In genomic region chr12:116050266-116050665, GRCh38 we compare ENCODE assay signal across 26 cellular contexts.
DNase-seq lines count a peak whose midpoint lies in the region; ATAC-seq and TF ChIP-seq lines count a peak whose summit lies in the region.
"Had no signal": no experiment of that assay in that cellular context is flagged by ENCODE, and none has a peak within 500 bp of the region (broad histone marks: within the 10 kb centered on the region; RNA-seq: fewer than 3 reads in every experiment).

No MANE protein-coding gene starts in this region.

- H3K27me3 Mint-ChIP-seq in HFFc6 (ENCODE audit: insufficient read depth) = peaks cover 3% of the 10 kb centered on the region; the same call in 1 of the 2 replicates
- H3K27me3 Mint-ChIP-seq in activated B cell treated with CpG ODN at 0.5 μM for 24 hours = no peaks in the 10 kb centered on the region
- H3K27me3 Mint-ChIP-seq: activated naive CD8-positive, alpha-beta T cell treated with anti-CD3 and anti-CD28 coated beads, Interleukin-2, amount 50 U/mL, for 24 hours; CD8-positive, alpha-beta memory T cell had no signal

- no peak for TF ChIP-seq CTCF in HFFc6 (IDR thresholded peaks at IDR 0.05)
- TF ChIP-seq CTCF in activated B cell treated with CpG ODN at 0.5 μM for 24 hours (IDR thresholded peaks at IDR 0.05) = no peak
- no peak for TF ChIP-seq CTCF in psoas muscle (IDR thresholded peaks at IDR 0.05)

- H3K36me3 ChIP-seq in psoas muscle (ENCODE audit: insufficient read depth in 1 of 2, low read depth in 1 of 2) = no peaks in the 10 kb centered on the region
- H3K36me3 ChIP-seq: left ventricle myocardium inferior, right lobe of liver, transverse colon had no signal

- peaks cover 70% of the 10 kb centered on the region for H3K4me1 ChIP-seq in psoas muscle

- peak overlapping the region; percentile 72 for H3K27ac ChIP-seq in psoas muscle
- H3K27ac ChIP-seq: 22Rv1, body of pancreas, left ventricle myocardium inferior, parathyroid adenoma, right lobe of liver, transverse colon had no signal

- POLR2A ChIA-PET in activated B cell treated with CpG ODN at 0.5 μM for 24 hours (lab: Charles Lee) = no interaction called here

- H3K4me3 Mint-ChIP-seq in HFFc6 = no peak overlapping the region
- peak overlapping the region; percentile 35 for H3K4me3 Mint-ChIP-seq in activated B cell treated with CpG ODN at 0.5 μM for 24 hours
- H3K4me3 Mint-ChIP-seq: activated naive CD8-positive, alpha-beta T cell treated with anti-CD3 and anti-CD28 coated beads, Interleukin-2, amount 50 U/mL, for 24 hours; CD8-positive, alpha-beta memory T cell; T-helper 1 cell treated with Interleukin-12 subunit alpha and Interleukin-12 subunit beta and Interleukin-4 antibody, amounts not matched to agents 30 μg/mL and 1 μg/mL, for 36 hours had no signal

- H3K9me3 Mint-ChIP-seq in HFFc6 (no peaks in the 10 kb centered on the region), activated B cell treated with CpG ODN at 0.5 μM for 24 hours (no peaks in the 10 kb centered on the region)
- H3K9me3 Mint-ChIP-seq: activated naive CD8-positive, alpha-beta T cell treated with anti-CD3 and anti-CD28 coated beads, Interleukin-2, amount 50 U/mL, for 24 hours; CD8-positive, alpha-beta memory T cell; T-helper 1 cell treated with Interleukin-12 subunit alpha and Interleukin-12 subunit beta and Interleukin-4 antibody, amounts not matched to agents 30 μg/mL and 1 μg/mL, for 36 hours had no signal

- DNase-seq in DMS 273 (lab: John Stamatoyannopoulos, UW; ENCODE audit: unreplicated experiment) (peak; percentile 11), DMS 273 treated with DMSO at 0.1 percent for 48 hours (lab: John Stamatoyannopoulos, UW) (no peak), HFFc6 (no peak), activated B cell treated with CpG ODN at 0.5 μM for 24 hours (no peak), psoas muscle (no peak), SIG-M5 treated with dmso at 0.1 percent for 504 hours (lab: John Stamatoyannopoulos, UW; ENCODE audit: unreplicated experiment) (no peak), foreskin melanocyte (no peak)
- DNase-seq in central memory CD4-positive, alpha-beta T cell = no peak
- DNase-seq: activated effector memory CD4-positive, alpha-beta T cell treated with anti-CD3 and anti-CD28 coated beads, Interleukin-2, amount 50 U/mL, for 16 hours; activated naive CD8-positive, alpha-beta T cell treated with anti-CD3 and anti-CD28 coated beads, Interleukin-2, amount 50 U/mL, for 24 hours; body of pancreas; CD8-positive, alpha-beta memory T cell; DMS53; effector CD4-positive, alpha-beta T cell; foreskin fibroblast; GF-D8; hypothalamus; left ventricle myocardium inferior; midbrain; NCI-H2029 treated with DMSO at 0.1 percent for 48 hours; right lobe of liver; transverse colon had no signal

- peak overlapping the region; percentile 36; the same call in 1 of the 2 replicates for H3K27ac Mint-ChIP-seq in HFFc6
- no peak overlapping the region for H3K27ac Mint-ChIP-seq in activated B cell treated with CpG ODN at 0.5 μM for 24 hours
- H3K27ac Mint-ChIP-seq: activated naive CD8-positive, alpha-beta T cell treated with anti-CD3 and anti-CD28 coated beads, Interleukin-2, amount 50 U/mL, for 24 hours; CD8-positive, alpha-beta memory T cell; T-helper 1 cell treated with Interleukin-12 subunit alpha and Interleukin-12 subunit beta and Interleukin-4 antibody, amounts not matched to agents 30 μg/mL and 1 μg/mL, for 36 hours had no signal

- H3K4me1 Mint-ChIP-seq in HFFc6 (ENCODE audit: low read depth) (peaks cover 70% of the 10 kb centered on the region), activated B cell treated with CpG ODN at 0.5 μM for 24 hours (peaks cover 53% of the 10 kb centered on the region)

- H3K9me3 ChIP-seq in psoas muscle = no peaks in the 10 kb centered on the region
- H3K9me3 ChIP-seq: body of pancreas, left ventricle myocardium inferior, right lobe of liver, transverse colon had no signal

- 40 to 65% (median 44%) methylated on average over 5 of the region's 5 CpGs for WGBS in psoas muscle, 3 donors

- CTCF ChIA-PET in activated B cell treated with CpG ODN at 0.5 μM for 24 hours (lab: Charles Lee) = no interaction called here

- ATAC-seq in activated B cell treated with CpG ODN at 0.5 μM for 24 hours (ENCODE audit: low read depth) = no peak
- ATAC-seq in psoas muscle = no peak
- ATAC-seq: activated naive CD8-positive, alpha-beta T cell treated with anti-CD3 and anti-CD28 coated beads, Interleukin-2, amount 50 U/mL, for 24 hours; body of pancreas; HCT116; right lobe of liver had no signal

- H3K27me3 ChIP-seq in psoas muscle (ENCODE audit: insufficient read depth in 3 of 3, low read length in 2 of 3) = no peaks in the 10 kb centered on the region
- H3K27me3 ChIP-seq: body of pancreas, right lobe of liver, transverse colon had no signal

- H3K36me3 Mint-ChIP-seq in HFFc6 (ENCODE audit: low read depth) (no peaks in the 10 kb centered on the region), activated B cell treated with CpG ODN at 0.5 μM for 24 hours (ENCODE audit: low read depth) (peaks cover 2% of the 10 kb centered on the region)
- H3K36me3 Mint-ChIP-seq: CD8-positive, alpha-beta memory T cell had no signal

- no peak overlapping the region for H3K4me3 ChIP-seq in psoas muscle
- H3K4me3 ChIP-seq: body of pancreas, left ventricle myocardium inferior, right lobe of liver, transverse colon had no signal

- intact Hi-C loops in activated B cell treated with CpG ODN at 0.5 μM for 24 hours (cut with micrococcal nuclease) = no loop called here
- intact Hi-C loops in psoas muscle (cut with DNase I) = no loop called here
